Comparison of ENCODE assay signal across 12 cellular contexts in genomic region chr10:73909716-73910115, GRCh38. TPM values are rescaled to one million over a fixed set of nuclear protein-coding genes. Genes with fewer than 3 reads are reported as not detected.
DNase-seq lines count a peak whose midpoint lies in the region; ATAC-seq and TF ChIP-seq lines count a peak whose summit lies in the region.
"Had no signal": no experiment of that assay in that cellular context is flagged by ENCODE, and none has a peak within 500 bp of the region (broad histone marks: within the 10 kb centered on the region; RNA-seq: fewer than 3 reads in every experiment).

No MANE protein-coding gene starts in this region.

- no peak for TF ChIP-seq CTCF in left lung (IDR thresholded peaks at IDR 0.05)
- TF ChIP-seq CTCF in thyroid gland (IDR thresholded peaks at IDR 0.05) = no peak
- no peak for TF ChIP-seq CTCF in adrenal gland (IDR thresholded peaks at IDR 0.05)

- H3K4me3 ChIP-seq in left lung = no peak overlapping the region
- H3K4me3 ChIP-seq in thyroid gland (replicated peaks in 1 of 3) = no peak overlapping the region
- H3K4me3 ChIP-seq in adrenal gland = no peak overlapping the region

- H3K27me3 ChIP-seq in left lung (peaks cover 0 to 26% of the 10 kb centered on the region in 2 donors), thyroid gland (no peaks in the 10 kb centered on the region), adrenal gland (peaks cover 3% of the 10 kb centered on the region)

- peak overlapping the region; percentile 79 for H3K4me3 Mint-ChIP-seq in activated T-cell treated with anti-CD3 and anti-CD28 coated beads, Interleukin-2, amount 50 U/mL, for 4 hours
- peak overlapping the region; percentile 75 to 86 (median 79) for H3K4me3 Mint-ChIP-seq in T-cell

- no peaks in the 10 kb centered on the region for H3K36me3 Mint-ChIP-seq in activated T-cell treated with anti-CD3 and anti-CD28 coated beads, Interleukin-2, amount 50 U/mL, for 4 hours (ENCODE audit: insufficient read depth)
- no peaks in the 10 kb centered on the region for H3K36me3 Mint-ChIP-seq in T-cell
- H3K36me3 Mint-ChIP-seq: CD8-positive, alpha-beta T cell had no signal

- no peaks in the 10 kb centered on the region for H3K9me3 Mint-ChIP-seq in activated T-cell treated with anti-CD3 and anti-CD28 coated beads, Interleukin-2, amount 50 U/mL, for 4 hours
- no peaks in the 10 kb centered on the region for H3K9me3 Mint-ChIP-seq in T-cell
- H3K9me3 Mint-ChIP-seq: CD8-positive, alpha-beta T cell; effector memory CD8-positive, alpha-beta T cell had no signal

- peaks cover 39% of the 10 kb centered on the region for H3K4me1 Mint-ChIP-seq in activated T-cell treated with anti-CD3 and anti-CD28 coated beads, Interleukin-2, amount 50 U/mL, for 4 hours (ENCODE audit: low read depth)
- peaks cover 29 to 34% (median 33%) of the 10 kb centered on the region in 3 donors for H3K4me1 Mint-ChIP-seq in T-cell

- intact Hi-C loops in left lung (cut with DNase I) = no loop called here
- intact Hi-C loops in thyroid gland (cut with DNase I) = no loop called here
- intact Hi-C loops in posterior vena cava (cut with DNase I) = loop anchor here in 1 of 2 donors (5.0 kb wide), 1 partner anchor 1847 kb away; no protein-coding TSS in a partner anchor
- intact Hi-C loops in adrenal gland (cut with DNase I) = no loop called here

- H3K4me1 ChIP-seq in left lung (peaks cover 34 to 79% of the 10 kb centered on the region in 2 donors), thyroid gland (peaks cover 17 to 57% of the 10 kb centered on the region in 2 donors), adrenal gland (replicated peaks in 1 of 2) (peaks cover 0 to 23% of the 10 kb centered on the region in 2 donors)

- 82 to 89% methylated on average over 3 of the region's 3 CpGs for WGBS in thyroid gland, 2 donors
- WGBS in adrenal gland, 4 donors = 77 to 89% (median 83%) methylated on average over 3 of the region's 3 CpGs

- no peak for ATAC-seq in activated T-cell treated with anti-CD3 and anti-CD28 coated beads, Interleukin-2, amount 50 U/mL, for 4 hours
- ATAC-seq in T-cell (replicated peaks in 1 of 4) (no peak), left lung (no peak)

- H3K9me3 ChIP-seq in left lung (no peaks in the 10 kb centered on the region), thyroid gland (no peaks in the 10 kb centered on the region), adrenal gland (replicated peaks in 1 of 3) (no peaks in the 10 kb centered on the region)

- no peak for DNase-seq in activated T-cell treated with anti-CD3 and anti-CD28 coated beads, Interleukin-2, amount 50 U/mL, for 4 hours
- DNase-seq in activated T-cell treated with anti-CD3 and anti-CD28 coated beads, Interleukin-2, amount 50 U/mL, for 1 hour = no peak
- DNase-seq in T-cell = no peak
- DNase-seq in left lung = no peak
- no peak for DNase-seq in thyroid gland
- DNase-seq in posterior vena cava (ENCODE audit: low spot score) = no peak
- no peak for DNase-seq in HCEC 1CT
- DNase-seq in adrenal gland = no peak
- DNase-seq: effector memory CD8-positive, alpha-beta T cell; NCI-H187 had no signal

- POLR2A ChIA-PET in T-cell (lab: Charles Lee) = no interaction called here

- TF ChIP-seq POLR2A in thyroid gland (IDR thresholded peaks at IDR 0.05) (no peak), adrenal gland (IDR thresholded peaks at IDR 0.05) (no peak)

- no peak overlapping the region for H3K27ac Mint-ChIP-seq in T-cell
- H3K27ac Mint-ChIP-seq: CD8-positive, alpha-beta T cell; effector memory CD8-positive, alpha-beta T cell had no signal

- H3K27ac ChIP-seq in left lung (peak overlapping the region; percentile 85 to 86), thyroid gland (peak overlapping the region in 2 of 3 donors; percentile 17 to 20), adrenal gland (peak overlapping the region in 2 of 5 donors; percentile 3 to 62)

- H3K27me3 Mint-ChIP-seq in activated T-cell treated with anti-CD3 and anti-CD28 coated beads, Interleukin-2, amount 50 U/mL, for 4 hours (ENCODE audit: low read depth) = peaks cover 38% of the 10 kb centered on the region
- H3K27me3 Mint-ChIP-seq in T-cell = peaks cover 57 to 59% of the 10 kb centered on the region in 2 donors

- CTCF ChIA-PET in T-cell (lab: Charles Lee) = no interaction called here

- H3K36me3 ChIP-seq in left lung (peaks cover 0 to 9% of the 10 kb centered on the region in 2 donors), thyroid gland (no peaks in the 10 kb centered on the region), adrenal gland (replicated peaks in 1 of 2) (no peaks in the 10 kb centered on the region)

RNA-seq across cellular contexts. Expression of gene PLAU, which starts 1.2 kb away (rescaled TPM):
- total RNA-seq in activated T-cell treated with anti-CD3 and anti-CD28 coated beads, Interleukin-2, amount 50 U/mL, for 4 hours = 1 to 10 TPM in 1 of 3 donors, under 1 TPM in 2; 0.82 to 1.1 (median 0.84) TPM
- total RNA-seq in T-cell (1 to 10 TPM in 2 of 5 donors, under 1 TPM in 1, not detected in 2; 0.63 to 1.1 (median 1.1) TPM), left lung (10 to 100 TPM; 26.6 to 29.0 TPM), thyroid gland (10 to 100 TPM in 1 of 4 donors, 1 to 10 TPM in 3; 3.8 to 13.3 (median 7.3) TPM), posterior vena cava (10 to 100 TPM; 34.2 to 36.7 TPM), adrenal gland (10 to 100 TPM in 2 of 8 donors, 1 to 10 TPM in 6; 2.2 to 10.6 (median 7.5) TPM)
- 10 to 100 TPM in 1 of 3 donors, 1 to 10 TPM in 2; 2.6 to 19.4 (median 3.7) TPM for polyA plus RNA-seq in adrenal gland
- total RNA-seq: SK-MEL-5 had no signal

RNA-seq across cellular contexts. Expression of gene CAMK2G, which starts 35.4 kb away (rescaled TPM):
- 10 to 100 TPM; 14.5 to 20.7 (median 16.6) TPM for total RNA-seq in activated T-cell treated with anti-CD3 and anti-CD28 coated beads, Interleukin-2, amount 50 U/mL, for 4 hours
- total RNA-seq in T-cell = 10 to 100 TPM; 50.6 to 59.9 (median 55.5) TPM
- total RNA-seq in left lung = 10 to 100 TPM; 28.9 to 36.6 TPM
- total RNA-seq in thyroid gland = 10 to 100 TPM; 21.2 to 27.4 (median 22.3) TPM
- total RNA-seq in posterior vena cava = 10 to 100 TPM; 70.1 to 78.8 TPM
- 10 to 100 TPM; 12.7 to 27.3 (median 21.3) TPM for total RNA-seq in adrenal gland
- 10 to 100 TPM; 16.3 to 19.7 (median 19.7) TPM for polyA plus RNA-seq in adrenal gland
